Comparison of ENCODE assay signal across 26 cellular contexts in genomic region chr1:53509775-53510174, GRCh38. TPM values are rescaled to one million over a fixed set of nuclear protein-coding genes. Genes with fewer than 3 reads are reported as not detected.
"Had no signal": no experiment of that assay in that cellular context is flagged by ENCODE, and none has a peak within 500 bp of the region (broad histone marks: within the 10 kb centered on the region; RNA-seq: fewer than 3 reads in every experiment).

No MANE protein-coding gene starts in this region.

- H3K4me3 Mint-ChIP-seq: endodermal cell; memory B cell; natural killer cell treated with Interleukin-12 subunit alpha and Interleukin-12 subunit beta and Interleukin-15 and Interleukin-18, amount 100 ng/mL, for 72 hours had no signal

- H3K9ac ChIP-seq: parathyroid adenoma had no signal

- H3K4me3 ChIP-seq: coronary artery, hepatocyte, left ventricle myocardium inferior, lower lobe of right lung, tibial nerve had no signal

- H3K9me3 Mint-ChIP-seq: endodermal cell; memory B cell; natural killer cell treated with Interleukin-12 subunit alpha and Interleukin-12 subunit beta and Interleukin-15 and Interleukin-18, amount 100 ng/mL, for 72 hours had no signal

- ATAC-seq: left cardiac atrium, right cardiac atrium had no signal

- H3K27me3 Mint-ChIP-seq: natural killer cell treated with Interleukin-12 subunit alpha and Interleukin-12 subunit beta and Interleukin-15 and Interleukin-18, amount 100 ng/mL, for 72 hours had no signal

- DNase-seq: effector CD4-positive, alpha-beta T cell; endodermal cell; foreskin melanocyte; head of caudate nucleus; left cardiac atrium; left ventricle myocardium inferior; lower lobe of right lung; midbrain; small intestine; stimulated activated CD4-positive, alpha-beta T cell treated with anti-CD3 and anti-CD28 coated beads, Interleukin-2, amount 100 ng/mL, for 48 hours; stimulated activated naive CD4-positive, alpha-beta T cell treated with Interleukin-2 at 50 U/mL for 16 hours had no signal

- H3K27me3 ChIP-seq: hepatocyte, tibial nerve had no signal

- H3K36me3 Mint-ChIP-seq: memory B cell; natural killer cell treated with Interleukin-12 subunit alpha and Interleukin-12 subunit beta and Interleukin-15 and Interleukin-18, amount 100 ng/mL, for 72 hours had no signal

- H3K27ac Mint-ChIP-seq: endodermal cell; memory B cell; natural killer cell treated with Interleukin-12 subunit alpha and Interleukin-12 subunit beta and Interleukin-15 and Interleukin-18, amount 100 ng/mL, for 72 hours had no signal

- H3K9me3 ChIP-seq: left ventricle myocardium inferior, lower lobe of right lung, tibial nerve had no signal

- H3K4me1 ChIP-seq: lower lobe of right lung, parathyroid adenoma had no signal

- H3K4me1 Mint-ChIP-seq: memory B cell had no signal

- H3K27ac ChIP-seq: coronary artery, hepatocyte, left ventricle myocardium inferior, lower lobe of right lung, parathyroid adenoma, tibial nerve had no signal

- H2AFZ ChIP-seq: hepatocyte, parathyroid adenoma had no signal

- H3K4me2 ChIP-seq: hepatocyte had no signal

- H3K36me3 ChIP-seq: left ventricle myocardium inferior, lower lobe of right lung, tibial nerve had no signal

RNA-seq across cellular contexts. Expression of gene DMRTB1, which starts 50.6 kb away (rescaled TPM):
- total RNA-seq: chondrocyte; dermis microvascular lymphatic vessel endothelial cell; endodermal cell; endothelial cell of umbilical vein; hepatocyte; kidney; left cardiac atrium; left ventricle myocardium inferior; lower lobe of right lung; natural killer cell treated with Interleukin-12 subunit alpha and Interleukin-12 subunit beta and Interleukin-15 and Interleukin-18, amount 100 ng/mL, for 72 hours; omental fat pad; pulmonary artery endothelial cell; right cardiac atrium; temporal lobe; tibial nerve; ureter had no signal
- polyA plus RNA-seq: endothelial cell of umbilical vein, hepatocyte, right cardiac atrium, small intestine had no signal
